23 cellular contexts compared by ENCODE assay signal in genomic region chr18:60163622-60164021, GRCh38.
A peak's percentile ranks its signal among the peaks of the same experiment; 100 is the strongest.
DNase-seq lines count a peak whose midpoint lies in the region; ATAC-seq and FAIRE-seq lines count a peak whose summit lies in the region.
"Had no signal": no experiment of that assay in that cellular context is flagged by ENCODE, and none has a peak within 500 bp of the region (broad histone marks: within the 10 kb centered on the region; RNA-seq: fewer than 3 reads in every experiment).

No MANE protein-coding gene starts in this region.

- peak; percentile 30 for FAIRE-seq in RCC 7860 (lab: Jason Lieb, UNC)

- DNase-seq in RCC 7860 (ENCODE audit: low spot score) (no peak), T-helper 1 cell (no peak), RPMI8226 (no peak), activated gamma-delta T cell (lab: John Stamatoyannopoulos, UW) (no peak), NK-92 (lab: John Stamatoyannopoulos, UW; ENCODE audit: unreplicated experiment) (no peak)
- DNase-seq: activated CD4-positive, CD25-positive, alpha-beta regulatory T cell; activated effector memory CD4-positive, alpha-beta T cell treated with Interleukin-2 at 50 U/mL for 16 hours; amniotic stem cell; BE2C; DMS 273 treated with DMSO at 0.1 percent for 48 hours; effector memory CD8-positive, alpha-beta T cell; GM23248; mesenchymal stem cell; NCI-H1436 treated with DMSO at 0.1 percent for 48 hours; nephron progenitor cell; psoas muscle; SHP77 treated with DMSO at 0.1 percent for 48 hours; spleen; T-helper 17 cell had no signal

- ATAC-seq in GM18909 (IDR thresholded peaks at IDR 0.05; ENCODE audit: poor library complexity, unreplicated experiment) (peak; percentile 91), GM21619 (IDR thresholded peaks at IDR 0.05; ENCODE audit: unreplicated experiment) (peak; percentile 94), HG03095 (IDR thresholded peaks at IDR 0.05; ENCODE audit: unreplicated experiment) (peak; percentile 49)
- ATAC-seq: effector memory CD8-positive, alpha-beta T cell; psoas muscle; stimulated activated memory B cell treated with anti-CD40 and anti-IgM and Interleukin-4, amounts not matched to agents 10 μg/mL and 1 μg/mL and 100 μg/mL, for 72 hours; T-helper 17 cell had no signal
